In genomic region chr14:50022661-50023060, GRCh38 we compare ENCODE assay signal across 14 cellular contexts.
"Had no signal": no experiment of that assay in that cellular context is flagged by ENCODE, and none has a peak within 500 bp of the region (broad histone marks: within the 10 kb centered on the region; RNA-seq: fewer than 3 reads in every experiment).

No MANE protein-coding gene starts in this region.

- ATAC-seq: left lobe of liver had no signal

- DNase-seq: activated CD4-positive, alpha-beta T cell treated with anti-CD3 and anti-CD28 coated beads, Interleukin-2, amount 50 U/mL, for 4 hours; activated CD4-positive, CD25-positive, alpha-beta regulatory T cell treated with anti-CD3 and anti-CD28 coated beads, Interleukin-2, amount 50 U/mL, for 72 hours; activated CD8-positive, alpha-beta memory T cell treated with anti-CD3 and anti-CD28 coated beads, Interleukin-2, amount 50 U/mL, for 4 hours; activated gamma-delta T cell; activated T-cell treated with anti-CD3 and anti-CD28 coated beads, Interleukin-2, amount 50 U/mL, for 48 hours; effector CD4-positive, alpha-beta T cell; kidney; midbrain; stimulated activated naive CD4-positive, alpha-beta T cell treated with Interleukin-2 at 50 U/mL for 16 hours; T-helper 1 cell; T1000 had no signal

- H3K4me3 Mint-ChIP-seq: activated naive CD4-positive, alpha-beta T cell treated with anti-CD3 and anti-CD28 coated beads, Interleukin-2, amount 50 U/mL, for 24 hours had no signal

- H3K27ac Mint-ChIP-seq: activated naive CD4-positive, alpha-beta T cell treated with anti-CD3 and anti-CD28 coated beads, Interleukin-2, amount 50 U/mL, for 24 hours; progenitor cell of endocrine pancreas had no signal

- H3K27me3 Mint-ChIP-seq: activated naive CD4-positive, alpha-beta T cell treated with anti-CD3 and anti-CD28 coated beads, Interleukin-2, amount 50 U/mL, for 24 hours had no signal
